ENCODE assay signal across 8 cellular contexts in the genomic region with DNA sequence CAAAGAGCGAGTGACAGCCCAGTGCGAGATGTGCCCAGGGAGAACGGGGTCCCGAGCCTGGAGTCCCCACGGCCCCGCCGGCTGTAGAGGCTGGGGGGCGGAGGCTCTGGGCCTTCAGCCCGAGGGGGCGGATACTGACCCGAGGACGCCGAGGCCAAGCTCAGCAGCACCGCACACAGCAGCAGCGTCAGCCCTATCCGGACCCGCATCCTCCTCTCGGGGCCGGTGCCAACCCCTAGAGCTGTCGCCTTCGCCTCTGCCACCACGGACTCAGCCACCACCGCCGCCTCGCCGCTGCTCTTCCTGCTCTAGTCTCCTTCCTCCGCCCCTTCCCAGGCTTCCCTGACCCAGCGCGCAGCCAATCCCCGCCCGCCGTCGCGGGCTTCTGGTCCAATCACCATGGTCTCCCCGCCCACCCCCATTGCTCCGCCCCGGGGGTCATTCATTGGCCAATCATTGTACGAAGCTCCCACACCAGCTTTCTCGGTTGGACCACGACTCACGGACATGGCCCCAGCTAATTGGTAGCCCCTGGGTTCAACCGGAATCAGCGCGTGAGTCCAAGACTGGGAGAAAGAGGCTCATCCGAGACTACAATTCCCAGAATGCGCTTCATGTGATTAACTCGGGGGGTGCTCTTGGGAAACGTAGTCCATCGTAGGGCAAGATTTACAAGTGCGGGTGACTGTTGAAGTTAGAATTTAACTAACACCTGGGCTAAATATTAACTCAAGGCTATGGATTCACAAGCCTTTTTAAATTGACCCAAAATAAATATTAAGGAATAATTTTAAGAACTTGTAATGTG. TPM values are rescaled to one million over a fixed set of nuclear protein-coding genes. Genes with fewer than 3 reads are reported as not detected.
DNase-seq lines count a peak whose midpoint lies in the region; ATAC-seq and TF ChIP-seq lines count a peak whose summit lies in the region.

A gene (minus strand): TSS at position 318 of the 808 bp plus-strand sequence. CDS start 109 bp downstream, at position 209.

- peak within 1 kb of the TSS; percentile 85 to 86 for H3K27ac Mint-ChIP-seq in natural killer cell treated with Interleukin-12 subunit alpha and Interleukin-12 subunit beta and Interleukin-15 and Interleukin-18, amount 100 ng/mL, for 72 hours

- H3K4me1 Mint-ChIP-seq in natural killer cell treated with Interleukin-12 subunit alpha and Interleukin-12 subunit beta and Interleukin-15 and Interleukin-18, amount 100 ng/mL, for 72 hours (ENCODE audit: low read depth in 2 of 2), result peaks cover 23 to 39% of the 10 kb centered on the region in 2 donors

- peaks cover 2% of the 10 kb centered on the region for H3K9me3 Mint-ChIP-seq in natural killer cell treated with Interleukin-12 subunit alpha and Interleukin-12 subunit beta and Interleukin-15 and Interleukin-18, amount 100 ng/mL, for 72 hours

- DNase-seq in ELF-1 (ENCODE audit: low read depth, low spot score) (peak; percentile 99), H7 (peak; percentile 93), M059J (ENCODE audit: low read depth) (peak; percentile 99), SHP77 (lab: John Stamatoyannopoulos, UW) (peak; percentile 99), fibroblast of pulmonary artery (ENCODE audit: low read depth) (peak; percentile 100)
- peak; percentile 100 for DNase-seq in activated effector memory CD4-positive, alpha-beta T cell treated with Interleukin-2 at 50 U/mL for 16 hours
- peak; percentile 99 for DNase-seq in natural killer cell treated with Interleukin-12 subunit alpha and Interleukin-12 subunit beta and Interleukin-15 and Interleukin-18, amount 100 ng/mL, for 72 hours (ENCODE audit: low spot score)
- peak; percentile 99 for DNase-seq in stimulated activated naive CD8-positive, alpha-beta T cell treated with anti-CD3 and anti-CD28 coated beads, Interleukin-15, Interleukin-2, amounts not matched to agents 100 U/mL and 50 U/mL, for 24 hours

- TF ChIP-seq CTCF in fibroblast of pulmonary artery (IDR thresholded peaks at IDR 0.05; ENCODE audit: low read length, missing control alignments), result no peak

- H3K4me3 Mint-ChIP-seq in natural killer cell treated with Interleukin-12 subunit alpha and Interleukin-12 subunit beta and Interleukin-15 and Interleukin-18, amount 100 ng/mL, for 72 hours, result peak within 1 kb of the TSS; percentile 94

- peaks cover 9 to 14% of the 10 kb centered on the region in 2 donors for H3K27me3 Mint-ChIP-seq in natural killer cell treated with Interleukin-12 subunit alpha and Interleukin-12 subunit beta and Interleukin-15 and Interleukin-18, amount 100 ng/mL, for 72 hours

- H3K36me3 Mint-ChIP-seq in natural killer cell treated with Interleukin-12 subunit alpha and Interleukin-12 subunit beta and Interleukin-15 and Interleukin-18, amount 100 ng/mL, for 72 hours, result peaks cover 4% of the 10 kb centered on the region

- H3K4me3 ChIP-seq in H7 (ENCODE audit: insufficient read depth, low read depth, low read length), result peak within 1 kb of the TSS; percentile 99
- peak within 1 kb of the TSS; percentile 83 for H3K4me3 ChIP-seq in fibroblast of pulmonary artery (replicated peaks; ENCODE audit: low read depth, low read length)

- ATAC-seq in natural killer cell treated with Interleukin-12 subunit alpha and Interleukin-12 subunit beta and Interleukin-15 and Interleukin-18, amount 100 ng/mL, for 72 hours, result peak; percentile 97 to 98
- peak; percentile 98 for ATAC-seq in stimulated activated naive CD8-positive, alpha-beta T cell treated with anti-CD3 and anti-CD28 coated beads, Interleukin-15, Interleukin-2, amounts not matched to agents 100 U/mL and 50 U/mL, for 24 hours

- H3K27me3 ChIP-seq in H7 (ENCODE audit: control insufficient read depth, insufficient read depth, low read length), result no peaks in the 10 kb centered on the region

- H3K36me3 ChIP-seq in H7 (replicated peaks; ENCODE audit: control insufficient read depth, insufficient read depth, low read length), result no peaks in the 10 kb centered on the region

RNA-seq across cellular contexts. Expression of the gene that starts here (rescaled TPM):
- total RNA-seq in H7 (2014; rRNA removed; shearing (Covaris generic)), result 15.6 and 15.7 TPM in 2 replicates
- 24.3 and 29.2 TPM in 2 replicates for total RNA-seq in M059J (2014; rRNA removed; shearing (Covaris generic))
- total RNA-seq in natural killer cell treated with Interleukin-12 subunit alpha and Interleukin-12 subunit beta and Interleukin-15 and Interleukin-18, amount 100 ng/mL, for 72 hours, result 100 to 1,000 TPM in 1 of 2 donors, 10 to 100 TPM in 1; 54.9 to 113 TPM

Comparison
In these comparisons a context has a peak if more than half of its experiments do, and no peak if none do; other contexts are left out.
1. Peak in every context shown above with its lines: DNase-seq, ATAC-seq and H3K4me3 ChIP-seq.